19 cellular contexts compared by ENCODE assay signal in the genomic region with DNA sequence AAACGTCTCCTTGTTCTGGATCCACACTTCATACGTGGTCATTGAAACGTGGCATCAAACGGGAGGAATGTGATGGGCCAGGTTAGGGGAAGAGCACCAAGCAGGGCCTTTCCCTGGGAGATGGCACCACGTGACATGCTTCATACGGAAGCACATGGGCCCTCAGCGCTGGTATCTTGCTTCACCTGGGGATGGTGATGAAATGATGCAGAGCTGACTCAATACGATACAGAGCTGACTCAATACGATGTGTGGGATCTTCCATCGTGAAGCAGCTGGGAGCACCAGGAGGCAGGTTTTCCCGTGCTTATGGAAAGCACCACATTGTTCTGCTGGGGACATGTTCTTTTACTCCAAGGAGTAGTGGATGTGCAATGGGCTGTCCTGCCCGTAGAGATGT. TPM values are rescaled to one million over a fixed set of nuclear protein-coding genes. Genes with fewer than 3 reads are reported as not detected.
A peak's percentile ranks its signal among the peaks of the same experiment; 100 is the strongest.
DNase-seq lines count a peak whose midpoint lies in the region; ATAC-seq and TF ChIP-seq lines count a peak whose summit lies in the region.
"Had no signal": no experiment of that assay in that cellular context is flagged by ENCODE, and none has a peak within 500 bp of the region (broad histone marks: within the 10 kb centered on the region; RNA-seq: fewer than 3 reads in every experiment).

No MANE protein-coding gene starts in this region.

- intact Hi-C loops in spleen (cut with DNase I; ENCODE audit: low total_unique reads) = no loop called here

- CTCF ChIA-PET in activated naive CD4-positive, alpha-beta T cell treated with anti-CD3 and anti-CD28 coated beads, Interleukin-2, amount 10 ng/mL, durations not matched to agents 7 days and 5 days (lab: Charles Lee) = interaction anchor here (1.0 to 1.8 kb wide), 2 partner anchors 13 to 37 kb away, joined by 4 to 6 read pairs; no protein-coding TSS in a partner anchor

- no peak overlapping the region for H3K27ac Mint-ChIP-seq in activated naive CD4-positive, alpha-beta T cell treated with anti-CD3 and anti-CD28 coated beads, Interleukin-2, amount 50 U/mL, for 72 hours
- no peak overlapping the region for H3K27ac Mint-ChIP-seq in activated naive CD4-positive, alpha-beta T cell treated with anti-CD3 and anti-CD28 coated beads, Interleukin-2, amount 10 ng/mL, durations not matched to agents 7 days and 5 days
- H3K27ac Mint-ChIP-seq in activated naive CD8-positive, alpha-beta T cell treated with anti-CD3 and anti-CD28 coated beads for 36 hours = peak overlapping the region; percentile 1

- peak; percentile 47 to 57 for ATAC-seq in activated naive CD4-positive, alpha-beta T cell treated with anti-CD3 and anti-CD28 coated beads, Interleukin-2, amount 50 U/mL, for 72 hours
- ATAC-seq in HG02870 (IDR thresholded peaks at IDR 0.05; ENCODE audit: unreplicated experiment) = peak; percentile 53
- ATAC-seq in HG03135 (IDR thresholded peaks at IDR 0.05; ENCODE audit: unreplicated experiment) = no peak
- ATAC-seq: gastrocnemius medialis; lower lobe of right lung; naive thymus-derived CD8-positive, alpha-beta T cell had no signal

- DNase-seq in activated naive CD4-positive, alpha-beta T cell treated with anti-CD3 and anti-CD28 coated beads, Interleukin-2, amount 50 U/mL, for 72 hours (ENCODE audit: low spot score in 2 of 2) = no peak
- no peak for DNase-seq in activated naive CD4-positive, alpha-beta T cell treated with anti-CD3 and anti-CD28 coated beads, Interleukin-2, amount 10 ng/mL, durations not matched to agents 7 days and 5 days
- DNase-seq in activated naive CD8-positive, alpha-beta T cell treated with anti-CD3 and anti-CD28 coated beads for 36 hours = no peak
- DNase-seq in spleen = peak; percentile 85
- DNase-seq in NCI-H2107 (lab: John Stamatoyannopoulos, UW) = no peak
- no peak for DNase-seq in dedifferentiated amniotic fluid mesenchymal stem cell (ENCODE audit: extremely low spot score)
- DNase-seq: central memory CD4-positive, alpha-beta T cell; gastrocnemius medialis; GDM1; lower lobe of right lung; MG63; naive thymus-derived CD8-positive, alpha-beta T cell; NCI-H1930; NCI-H524 treated with DMSO at 0.1 percent for 48 hours; PC-9; stimulated activated CD4-positive, alpha-beta T cell treated with anti-CD3 and anti-CD28 coated beads, Interleukin-12 subunit alpha, Interleukin-12 subunit beta, amount 100 ng/mL, for 4 hours had no signal

- H3K27ac ChIP-seq in spleen = peak overlapping the region in 6 of 8 donors; percentile 34 to 93 (median 60)
- H3K27ac ChIP-seq: gastrocnemius medialis, lower lobe of right lung, PC-9 had no signal

- no peak overlapping the region for H3K4me3 Mint-ChIP-seq in activated naive CD4-positive, alpha-beta T cell treated with anti-CD3 and anti-CD28 coated beads, Interleukin-2, amount 10 ng/mL, durations not matched to agents 7 days and 5 days
- H3K4me3 Mint-ChIP-seq in activated naive CD8-positive, alpha-beta T cell treated with anti-CD3 and anti-CD28 coated beads for 36 hours = no peak overlapping the region
- H3K4me3 Mint-ChIP-seq: naive thymus-derived CD8-positive, alpha-beta T cell had no signal

- H3K36me3 Mint-ChIP-seq in activated naive CD4-positive, alpha-beta T cell treated with anti-CD3 and anti-CD28 coated beads, Interleukin-2, amount 50 U/mL, for 72 hours = peaks cover 16 to 41% of the 10 kb centered on the region in 2 donors
- H3K36me3 Mint-ChIP-seq in activated naive CD4-positive, alpha-beta T cell treated with anti-CD3 and anti-CD28 coated beads, Interleukin-2, amount 10 ng/mL, durations not matched to agents 7 days and 5 days = peaks cover 6% of the 10 kb centered on the region
- peaks cover 19% of the 10 kb centered on the region for H3K36me3 Mint-ChIP-seq in activated naive CD8-positive, alpha-beta T cell treated with anti-CD3 and anti-CD28 coated beads for 36 hours
- H3K36me3 Mint-ChIP-seq: naive thymus-derived CD8-positive, alpha-beta T cell had no signal

- no peak for TF ChIP-seq POLR2A in spleen (IDR thresholded peaks at IDR 0.05)

- peaks cover 10 to 72% (median 43%) of the 10 kb centered on the region in 6 donors for H3K4me1 ChIP-seq in spleen
- H3K4me1 ChIP-seq: gastrocnemius medialis, prostate gland had no signal

- H3K9me3 Mint-ChIP-seq in activated naive CD4-positive, alpha-beta T cell treated with anti-CD3 and anti-CD28 coated beads, Interleukin-2, amount 50 U/mL, for 72 hours = peaks cover 3 to 24% of the 10 kb centered on the region in 2 donors
- no peaks in the 10 kb centered on the region for H3K9me3 Mint-ChIP-seq in activated naive CD4-positive, alpha-beta T cell treated with anti-CD3 and anti-CD28 coated beads, Interleukin-2, amount 10 ng/mL, durations not matched to agents 7 days and 5 days
- peaks cover 7% of the 10 kb centered on the region for H3K9me3 Mint-ChIP-seq in activated naive CD8-positive, alpha-beta T cell treated with anti-CD3 and anti-CD28 coated beads for 36 hours
- H3K9me3 Mint-ChIP-seq: naive thymus-derived CD8-positive, alpha-beta T cell had no signal

- TF ChIP-seq CTCF in spleen (IDR thresholded peaks at IDR 0.05 in 8 of 11, conservative IDR thresholded peaks at IDR 0.05 in 3 of 11) = no peak

- peak overlapping the region in 1 of 8 donors; percentile 10 for H3K4me3 ChIP-seq in spleen
- H3K4me3 ChIP-seq: gastrocnemius medialis, lower lobe of right lung, MG63, PC-9, prostate gland had no signal

- H3K27me3 ChIP-seq in spleen (replicated peaks in 1 of 7) = no peaks in the 10 kb centered on the region
- H3K27me3 ChIP-seq: gastrocnemius medialis had no signal

- no peaks in the 10 kb centered on the region for H3K36me3 ChIP-seq in spleen
- H3K36me3 ChIP-seq: gastrocnemius medialis, lower lobe of right lung, MG63, prostate gland had no signal

- WGBS in spleen, 5 donors = 49 to 79% (median 59%) methylated on average over 12 of the region's 12 CpGs

- peaks cover 35% of the 10 kb centered on the region for H3K27me3 Mint-ChIP-seq in activated naive CD4-positive, alpha-beta T cell treated with anti-CD3 and anti-CD28 coated beads, Interleukin-2, amount 10 ng/mL, durations not matched to agents 7 days and 5 days
- H3K27me3 Mint-ChIP-seq in activated naive CD8-positive, alpha-beta T cell treated with anti-CD3 and anti-CD28 coated beads for 36 hours = no peaks in the 10 kb centered on the region
- H3K27me3 Mint-ChIP-seq: naive thymus-derived CD8-positive, alpha-beta T cell had no signal

- peaks cover 36% of the 10 kb centered on the region for H3K4me1 Mint-ChIP-seq in activated naive CD4-positive, alpha-beta T cell treated with anti-CD3 and anti-CD28 coated beads, Interleukin-2, amount 10 ng/mL, durations not matched to agents 7 days and 5 days
- H3K4me1 Mint-ChIP-seq in activated naive CD8-positive, alpha-beta T cell treated with anti-CD3 and anti-CD28 coated beads for 36 hours = peaks cover 64% of the 10 kb centered on the region

- no peaks in the 10 kb centered on the region for H3K9me3 ChIP-seq in spleen
- H3K9me3 ChIP-seq: gastrocnemius medialis, lower lobe of right lung, MG63, prostate gland had no signal

RNA-seq across cellular contexts. Expression of a gene that starts 22.5 kb away (rescaled TPM):
- total RNA-seq in activated naive CD4-positive, alpha-beta T cell treated with anti-CD3 and anti-CD28 coated beads, Interleukin-2, amount 50 U/mL, for 72 hours = 10 to 100 TPM; 29.9 to 65.0 TPM
- total RNA-seq in activated naive CD8-positive, alpha-beta T cell treated with anti-CD3 and anti-CD28 coated beads for 36 hours = 100 to 1,000 TPM; 167 to 175 TPM
- 10 to 100 TPM; 39.6 to 63.9 (median 49.2) TPM for total RNA-seq in spleen
- 10 to 100 TPM; 13.6 to 21.9 (median 15.7) TPM for polyA plus RNA-seq in spleen
- total RNA-seq: PC-9 had no signal
